1 cellular context compared by ENCODE assay signal in the genomic region with DNA sequence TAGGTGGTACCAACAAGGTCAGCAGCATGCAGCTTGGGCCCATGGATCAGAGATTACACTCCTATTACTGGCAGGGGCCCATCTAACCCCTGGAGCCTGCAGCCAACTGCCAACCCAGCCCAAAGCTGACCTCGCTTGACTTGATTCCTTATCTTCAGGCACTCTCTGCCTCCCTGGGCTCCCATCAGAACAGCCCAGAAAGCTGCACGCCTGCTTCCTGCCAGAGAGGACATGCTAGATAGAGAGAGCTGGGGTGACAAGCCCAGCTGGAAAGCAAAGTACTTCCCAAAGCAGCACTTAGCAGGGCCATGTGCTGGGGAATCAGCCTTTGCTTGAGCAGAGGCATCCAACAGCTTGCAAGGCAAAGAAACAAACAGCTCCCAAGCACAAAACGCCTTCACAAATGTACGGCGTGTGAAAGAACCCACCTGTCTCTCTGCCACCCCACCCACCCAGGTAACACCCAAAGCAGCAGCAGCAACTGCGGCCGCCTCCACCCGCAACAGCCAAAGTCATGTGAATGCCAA.
TF ChIP-seq lines count a peak whose summit lies in the region.

No MANE protein-coding gene starts in this region.

TF ChIP-seq in K562, 482 proteins besides CTCF, POLR2A, EP300 and RAD21 (continued from another document and continues in another):
- TF ChIP-seq AFF1 (IDR thresholded peaks at IDR 0.05; ENCODE audit: low read depth in 1 of 2, partially characterized antibody in 2 of 2) (no peak), PKNOX1 (IDR thresholded peaks at IDR 0.05) (peak; percentile 15; the same call in 1 of the 2 replicates), PRMT5 (CRISPR knock-in tag; IDR thresholded peaks at IDR 0.05) (no peak), FOXA1 (IDR thresholded peaks at IDR 0.05; ENCODE audit: borderline replicate concordance) (no peak), ZNF232 (CRISPR knock-in tag; IDR thresholded peaks at IDR 0.05) (no peak), MEF2D (tag; conservative IDR thresholded peaks at IDR 0.05; ENCODE audit: low read depth) (peak; percentile 67; the same call in 1 of the 2 replicates), SRSF1 (IDR thresholded peaks at IDR 0.05; ENCODE audit: low read depth, low read length) (no peak), POLR2H (tag; IDR thresholded peaks at IDR 0.05; ENCODE audit: low read depth) (no peak), VEZF1 (CRISPR knock-in tag; IDR thresholded peaks at IDR 0.05) (peak; percentile 67), ZNF347 (CRISPR knock-in tag; IDR thresholded peaks at IDR 0.05; ENCODE audit: low read depth) (no peak), POLR3A (IDR thresholded peaks at IDR 0.05; ENCODE audit: borderline replicate concordance, extremely low read depth, insufficient read depth, insufficient read length) (no peak), ATF7 (IDR thresholded peaks at IDR 0.05) (no peak), BRD4 (IDR thresholded peaks at IDR 0.05) (no peak), ZNF780A (CRISPR knock-in tag; IDR thresholded peaks at IDR 0.05) (no peak), ATF2 (CRISPR knock-in tag; IDR thresholded peaks at IDR 0.05) (no peak), NELFE (IDR thresholded peaks at IDR 0.05; ENCODE audit: insufficient read depth, insufficient read length) (no peak), NFYB (IDR thresholded peaks at IDR 0.05; ENCODE audit: extremely low read depth, insufficient read length) (no peak), POLR3G (IDR thresholded peaks at IDR 0.05; ENCODE audit: extremely low read depth, insufficient read length, insufficient replicate concordance) (no peak), PTTG1 (tag; IDR thresholded peaks at IDR 0.05; ENCODE audit: low read depth) (no peak), ELK3 (CRISPR knock-in tag; IDR thresholded peaks at IDR 0.05) (no peak), MYBL2 (IDR thresholded peaks at IDR 0.05; ENCODE audit: low read depth) (no peak), MYBL2 (CRISPR knock-in tag; IDR thresholded peaks at IDR 0.05; ENCODE audit: borderline replicate concordance) (no peak), ZNF263 (CRISPR knock-in tag; IDR thresholded peaks at IDR 0.05; ENCODE audit: borderline replicate concordance) (no peak), ZNF436 (CRISPR knock-in tag; IDR thresholded peaks at IDR 0.05) (no peak)
- TF ChIP-seq, protein P1, sequence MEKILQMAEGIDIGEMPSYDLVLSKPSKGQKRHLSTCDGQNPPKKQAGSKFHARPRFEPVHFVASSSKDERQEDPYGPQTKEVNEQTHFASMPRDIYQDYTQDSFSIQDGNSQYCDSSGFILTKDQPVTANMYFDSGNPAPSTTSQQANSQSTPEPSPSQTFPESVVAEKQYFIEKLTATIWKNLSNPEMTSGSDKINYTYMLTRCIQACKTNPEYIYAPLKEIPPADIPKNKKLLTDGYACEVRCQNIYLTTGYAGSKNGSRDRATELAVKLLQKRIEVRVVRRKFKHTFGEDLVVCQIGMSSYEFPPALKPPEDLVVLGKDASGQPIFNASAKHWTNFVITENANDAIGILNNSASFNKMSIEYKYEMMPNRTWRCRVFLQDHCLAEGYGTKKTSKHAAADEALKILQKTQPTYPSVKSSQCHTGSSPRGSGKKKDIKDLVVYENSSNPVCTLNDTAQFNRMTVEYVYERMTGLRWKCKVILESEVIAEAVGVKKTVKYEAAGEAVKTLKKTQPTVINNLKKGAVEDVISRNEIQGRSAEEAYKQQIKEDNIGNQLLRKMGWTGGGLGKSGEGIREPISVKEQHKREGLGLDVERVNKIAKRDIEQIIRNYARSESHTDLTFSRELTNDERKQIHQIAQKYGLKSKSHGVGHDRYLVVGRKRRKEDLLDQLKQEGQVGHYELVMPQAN (IDR thresholded peaks at IDR 0.05; ENCODE audit: borderline replicate concordance) = no peak
- TF ChIP-seq, protein P2, sequence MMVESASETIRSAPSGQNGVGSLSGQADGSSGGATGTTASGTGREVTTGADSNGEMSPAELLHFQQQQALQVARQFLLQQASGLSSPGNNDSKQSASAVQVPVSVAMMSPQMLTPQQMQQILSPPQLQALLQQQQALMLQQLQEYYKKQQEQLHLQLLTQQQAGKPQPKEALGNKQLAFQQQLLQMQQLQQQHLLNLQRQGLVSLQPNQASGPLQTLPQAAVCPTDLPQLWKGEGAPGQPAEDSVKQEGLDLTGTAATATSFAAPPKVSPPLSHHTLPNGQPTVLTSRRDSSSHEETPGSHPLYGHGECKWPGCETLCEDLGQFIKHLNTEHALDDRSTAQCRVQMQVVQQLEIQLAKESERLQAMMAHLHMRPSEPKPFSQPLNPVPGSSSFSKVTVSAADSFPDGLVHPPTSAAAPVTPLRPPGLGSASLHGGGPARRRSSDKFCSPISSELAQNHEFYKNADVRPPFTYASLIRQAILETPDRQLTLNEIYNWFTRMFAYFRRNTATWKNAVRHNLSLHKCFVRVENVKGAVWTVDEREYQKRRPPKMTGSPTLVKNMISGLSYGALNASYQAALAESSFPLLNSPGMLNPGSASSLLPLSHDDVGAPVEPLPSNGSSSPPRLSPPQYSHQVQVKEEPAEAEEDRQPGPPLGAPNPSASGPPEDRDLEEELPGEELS (CRISPR knock-in tag; IDR thresholded peaks at IDR 0.05; ENCODE audit: borderline replicate concordance) = no peak
- TF ChIP-seq, protein P3, sequence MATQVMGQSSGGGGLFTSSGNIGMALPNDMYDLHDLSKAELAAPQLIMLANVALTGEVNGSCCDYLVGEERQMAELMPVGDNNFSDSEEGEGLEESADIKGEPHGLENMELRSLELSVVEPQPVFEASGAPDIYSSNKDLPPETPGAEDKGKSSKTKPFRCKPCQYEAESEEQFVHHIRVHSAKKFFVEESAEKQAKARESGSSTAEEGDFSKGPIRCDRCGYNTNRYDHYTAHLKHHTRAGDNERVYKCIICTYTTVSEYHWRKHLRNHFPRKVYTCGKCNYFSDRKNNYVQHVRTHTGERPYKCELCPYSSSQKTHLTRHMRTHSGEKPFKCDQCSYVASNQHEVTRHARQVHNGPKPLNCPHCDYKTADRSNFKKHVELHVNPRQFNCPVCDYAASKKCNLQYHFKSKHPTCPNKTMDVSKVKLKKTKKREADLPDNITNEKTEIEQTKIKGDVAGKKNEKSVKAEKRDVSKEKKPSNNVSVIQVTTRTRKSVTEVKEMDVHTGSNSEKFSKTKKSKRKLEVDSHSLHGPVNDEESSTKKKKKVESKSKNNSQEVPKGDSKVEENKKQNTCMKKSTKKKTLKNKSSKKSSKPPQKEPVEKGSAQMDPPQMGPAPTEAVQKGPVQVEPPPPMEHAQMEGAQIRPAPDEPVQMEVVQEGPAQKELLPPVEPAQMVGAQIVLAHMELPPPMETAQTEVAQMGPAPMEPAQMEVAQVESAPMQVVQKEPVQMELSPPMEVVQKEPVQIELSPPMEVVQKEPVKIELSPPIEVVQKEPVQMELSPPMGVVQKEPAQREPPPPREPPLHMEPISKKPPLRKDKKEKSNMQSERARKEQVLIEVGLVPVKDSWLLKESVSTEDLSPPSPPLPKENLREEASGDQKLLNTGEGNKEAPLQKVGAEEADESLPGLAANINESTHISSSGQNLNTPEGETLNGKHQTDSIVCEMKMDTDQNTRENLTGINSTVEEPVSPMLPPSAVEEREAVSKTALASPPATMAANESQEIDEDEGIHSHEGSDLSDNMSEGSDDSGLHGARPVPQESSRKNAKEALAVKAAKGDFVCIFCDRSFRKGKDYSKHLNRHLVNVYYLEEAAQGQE (CRISPR knock-in tag; IDR thresholded peaks at IDR 0.05; ENCODE audit: low read depth) = no peak
- TF ChIP-seq, protein P4, sequence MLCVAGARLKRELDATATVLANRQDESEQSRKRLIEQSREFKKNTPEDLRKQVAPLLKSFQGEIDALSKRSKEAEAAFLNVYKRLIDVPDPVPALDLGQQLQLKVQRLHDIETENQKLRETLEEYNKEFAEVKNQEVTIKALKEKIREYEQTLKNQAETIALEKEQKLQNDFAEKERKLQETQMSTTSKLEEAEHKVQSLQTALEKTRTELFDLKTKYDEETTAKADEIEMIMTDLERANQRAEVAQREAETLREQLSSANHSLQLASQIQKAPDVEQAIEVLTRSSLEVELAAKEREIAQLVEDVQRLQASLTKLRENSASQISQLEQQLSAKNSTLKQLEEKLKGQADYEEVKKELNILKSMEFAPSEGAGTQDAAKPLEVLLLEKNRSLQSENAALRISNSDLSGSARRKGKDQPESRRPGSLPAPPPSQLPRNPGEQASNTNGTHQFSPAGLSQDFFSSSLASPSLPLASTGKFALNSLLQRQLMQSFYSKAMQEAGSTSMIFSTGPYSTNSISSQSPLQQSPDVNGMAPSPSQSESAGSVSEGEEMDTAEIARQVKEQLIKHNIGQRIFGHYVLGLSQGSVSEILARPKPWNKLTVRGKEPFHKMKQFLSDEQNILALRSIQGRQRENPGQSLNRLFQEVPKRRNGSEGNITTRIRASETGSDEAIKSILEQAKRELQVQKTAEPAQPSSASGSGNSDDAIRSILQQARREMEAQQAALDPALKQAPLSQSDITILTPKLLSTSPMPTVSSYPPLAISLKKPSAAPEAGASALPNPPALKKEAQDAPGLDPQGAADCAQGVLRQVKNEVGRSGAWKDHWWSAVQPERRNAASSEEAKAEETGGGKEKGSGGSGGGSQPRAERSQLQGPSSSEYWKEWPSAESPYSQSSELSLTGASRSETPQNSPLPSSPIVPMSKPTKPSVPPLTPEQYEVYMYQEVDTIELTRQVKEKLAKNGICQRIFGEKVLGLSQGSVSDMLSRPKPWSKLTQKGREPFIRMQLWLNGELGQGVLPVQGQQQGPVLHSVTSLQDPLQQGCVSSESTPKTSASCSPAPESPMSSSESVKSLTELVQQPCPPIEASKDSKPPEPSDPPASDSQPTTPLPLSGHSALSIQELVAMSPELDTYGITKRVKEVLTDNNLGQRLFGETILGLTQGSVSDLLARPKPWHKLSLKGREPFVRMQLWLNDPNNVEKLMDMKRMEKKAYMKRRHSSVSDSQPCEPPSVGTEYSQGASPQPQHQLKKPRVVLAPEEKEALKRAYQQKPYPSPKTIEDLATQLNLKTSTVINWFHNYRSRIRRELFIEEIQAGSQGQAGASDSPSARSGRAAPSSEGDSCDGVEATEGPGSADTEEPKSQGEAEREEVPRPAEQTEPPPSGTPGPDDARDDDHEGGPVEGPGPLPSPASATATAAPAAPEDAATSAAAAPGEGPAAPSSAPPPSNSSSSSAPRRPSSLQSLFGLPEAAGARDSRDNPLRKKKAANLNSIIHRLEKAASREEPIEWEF (CRISPR knock-in tag; IDR thresholded peaks at IDR 0.05) = peak; percentile 92; the same call in 1 of the 2 replicates
